Comparison of ENCODE assay signal across 14 cellular contexts in the genomic region with DNA sequence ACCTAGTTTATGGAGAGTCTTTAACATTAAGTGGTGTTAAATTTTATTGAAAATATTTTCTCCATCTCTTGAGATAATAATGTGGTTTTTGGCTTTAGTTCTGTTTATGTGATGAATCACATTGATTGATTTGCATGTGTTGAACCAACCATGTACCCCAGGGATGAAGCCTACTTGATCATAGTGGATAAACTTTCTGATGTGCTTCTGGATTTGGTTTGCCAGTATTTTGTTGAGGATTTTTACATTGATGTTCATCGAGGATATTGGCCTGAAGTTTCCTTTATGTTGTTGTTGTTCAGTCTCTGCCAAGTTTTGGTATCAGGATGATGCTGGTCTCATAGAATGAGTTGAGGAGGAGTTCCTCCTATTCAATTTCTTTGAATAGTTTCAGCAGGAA.
DNase-seq lines count a peak whose midpoint lies in the region; ATAC-seq and TF ChIP-seq lines count a peak whose summit lies in the region.
"Had no signal": no experiment of that assay in that cellular context is flagged by ENCODE, and none has a peak within 500 bp of the region (broad histone marks: within the 10 kb centered on the region; RNA-seq: fewer than 3 reads in every experiment).

No MANE protein-coding gene starts in this region.

- peaks cover 15% of the 10 kb centered on the region for H3K36me3 Mint-ChIP-seq in nephron (ENCODE audit: low read depth)
- H3K36me3 Mint-ChIP-seq: CD14-positive monocyte; CD8-positive, alpha-beta T cell; IgD-negative memory B cell had no signal

- H3K9me3 Mint-ChIP-seq in nephron, result peaks cover 46% of the 10 kb centered on the region

- no peaks in the 10 kb centered on the region for H3K27me3 Mint-ChIP-seq in nephron (ENCODE audit: low read depth)

- no peaks in the 10 kb centered on the region for H3K27me3 ChIP-seq in brain microvascular endothelial cell (replicated peaks)
- no peaks in the 10 kb centered on the region for H3K27me3 ChIP-seq in lower lobe of right lung (ENCODE audit: low read depth)

- H3K4me3 ChIP-seq in brain microvascular endothelial cell (ENCODE audit: low read depth, low read length) (no peak overlapping the region), lower lobe of right lung (no peak overlapping the region)
- H3K4me3 ChIP-seq: GM23248 had no signal

- TF ChIP-seq CTCF in brain microvascular endothelial cell (IDR thresholded peaks at IDR 0.05; ENCODE audit: low read depth, low read length, missing control alignments), result no peak
- no peak for TF ChIP-seq CTCF in nephron (IDR thresholded peaks at IDR 0.05; ENCODE audit: unreplicated experiment in 3 of 3)
- no peak for TF ChIP-seq CTCF in lower lobe of right lung (IDR thresholded peaks at IDR 0.05)

- no peak overlapping the region for H3K27ac ChIP-seq in brain microvascular endothelial cell
- H3K27ac ChIP-seq in lower lobe of right lung, result no peak overlapping the region
- H3K27ac ChIP-seq: GM23248 had no signal

- DNase-seq in EL (peak; percentile 9), brain microvascular endothelial cell (peak; percentile 46), stromal cell of bone marrow (ENCODE audit: low read depth) (peak; percentile 73), NCI-H510A (lab: John Stamatoyannopoulos, UW) (no peak), lower lobe of right lung (no peak), NCI-H226 (no peak)
- DNase-seq: CD8-positive, alpha-beta T cell; COR-L47; GM23248 had no signal

- no peak overlapping the region for H3K4me3 Mint-ChIP-seq in nephron
- H3K4me3 Mint-ChIP-seq: CD14-positive monocyte; CD8-positive, alpha-beta T cell; IgD-negative memory B cell had no signal

- no peak for ATAC-seq in lower lobe of right lung
- no peak for ATAC-seq in HG02642 (IDR thresholded peaks at IDR 0.05; ENCODE audit: poor library complexity, unreplicated experiment)
- ATAC-seq: CD8-positive, alpha-beta T cell; HCT116 had no signal

- H3K9me3 ChIP-seq in lower lobe of right lung, result no peaks in the 10 kb centered on the region

- H3K36me3 ChIP-seq in brain microvascular endothelial cell (replicated peaks), result no peaks in the 10 kb centered on the region
- H3K36me3 ChIP-seq in lower lobe of right lung, result no peaks in the 10 kb centered on the region

- intact Hi-C loops in lower lobe of right lung (cut with DNase I), result no loop called here

- peak overlapping the region; percentile 72 to 85 (median 83) for H3K27ac Mint-ChIP-seq in nephron
- H3K27ac Mint-ChIP-seq: CD14-positive monocyte; CD8-positive, alpha-beta T cell; IgD-negative memory B cell had no signal

- H3K4me1 Mint-ChIP-seq in nephron, result peaks cover 23% of the 10 kb centered on the region

- H3K4me1 ChIP-seq in lower lobe of right lung, result no peaks in the 10 kb centered on the region

- in situ Hi-C loops in brain microvascular endothelial cell (cut with HindIII; ENCODE audit: low pct_ligation_motif_present, low sequenced_read_pairs), result no loop called here

Comparison
In these comparisons a context has a peak if more than half of its experiments do, and no peak if none do; other contexts are left out.
1. DNase-seq: peak in EL (single experiment), brain microvascular endothelial cell (single experiment) and stromal cell of bone marrow (single experiment); none in NCI-H510A (single experiment), lower lobe of right lung (single experiment) and NCI-H226 (single experiment).